Comparison of ENCODE assay signal across 1 cellular context in genomic region chr9:13688990-13689600, GRCh38.
TF ChIP-seq lines count a peak whose summit lies in the region.

No MANE protein-coding gene starts in this region.

TF ChIP-seq in WTC11, 78 proteins besides CTCF, POLR2A, EP300 and RAD21 (continued from another document):
- no peak for TF ChIP-seq ARID4B (CRISPR knock-in tag; IDR thresholded peaks at IDR 0.05; ENCODE audit: borderline replicate concordance)
- no peak for TF ChIP-seq OVOL2 (CRISPR knock-in tag; IDR thresholded peaks at IDR 0.05; ENCODE audit: borderline replicate concordance)
- TF ChIP-seq ELF4 (CRISPR knock-in tag; IDR thresholded peaks at IDR 0.05; ENCODE audit: low read depth), result no peak
